24 cellular contexts compared by ENCODE assay signal in genomic region chr2:74221604-74222299, GRCh38. TPM values are rescaled to one million over a fixed set of nuclear protein-coding genes. Genes with fewer than 3 reads are reported as not detected.
DNase-seq lines count a peak whose midpoint lies in the region; ATAC-seq, FAIRE-seq and TF ChIP-seq lines count a peak whose summit lies in the region.
"Had no signal": no experiment of that assay in that cellular context is flagged by ENCODE, and none has a peak within 500 bp of the region (broad histone marks: within the 10 kb centered on the region; RNA-seq: fewer than 3 reads in every experiment).

No MANE protein-coding gene starts in this region.

- H3K9me3 ChIP-seq in H1 (ENCODE audit: insufficient read depth in 2 of 2, low read depth in 1 of 2, low read length in 1 of 2) = no peaks in the 10 kb centered on the region
- H3K9me3 ChIP-seq: adrenal gland, body of pancreas, spleen had no signal

- H2BK5ac ChIP-seq in H1 (ENCODE audit: low read depth, low read length) = no peak overlapping the region

- no peak overlapping the region for H2BK12ac ChIP-seq in H1 (ENCODE audit: low read depth, low read length)

- no peaks in the 10 kb centered on the region for H3K9me3 Mint-ChIP-seq in activated naive CD4-positive, alpha-beta T cell treated with anti-CD3 and anti-CD28 coated beads for 36 hours
- H3K9me3 Mint-ChIP-seq: CD14-positive monocyte, neural crest cell, type B pancreatic cell had no signal

- peaks cover 25% of the 10 kb centered on the region for H3K36me3 Mint-ChIP-seq in activated naive CD4-positive, alpha-beta T cell treated with anti-CD3 and anti-CD28 coated beads for 36 hours (ENCODE audit: low read depth)

- 94% methylated on average over 6 of the region's 6 CpGs; no CpG with 5 or more reads in 1 of the 2 experiments for WGBS in H1 (ENCODE audit: extremely low coverage in 1 of 2, insufficient coverage in 1 of 2, insufficient read length in 1 of 2, insufficient replicate concordance in 2 of 2, low coverage in 1 of 2, low lambda C conversion rate in 2 of 2, missing lambda C conversion rate in 1 of 2), 2 experiments

- H3K18ac ChIP-seq in H1 (ENCODE audit: extremely low read depth, low read length) = no peak overlapping the region

- no peak overlapping the region for H4K91ac ChIP-seq in H1 (replicated peaks; ENCODE audit: insufficient read length, low read length)

- no peaks in the 10 kb centered on the region for H3K27me3 ChIP-seq in H1 (replicated peaks in 1 of 4; ENCODE audit: control insufficient read depth in 3 of 4, extremely low read depth in 1 of 4, insufficient read depth in 3 of 4, low read length in 3 of 4)
- H3K27me3 ChIP-seq: adrenal gland, body of pancreas, dorsolateral prefrontal cortex, spleen had no signal

- H3K9ac ChIP-seq in H1 (replicated peaks in 1 of 4; ENCODE audit: extremely low read depth in 1 of 4, low read depth in 3 of 4, low read length in 3 of 4) = no peak overlapping the region

- CTCF ChIA-PET in activated naive CD4-positive, alpha-beta T cell treated with anti-CD3 and anti-CD28 coated beads for 36 hours (lab: Charles Lee) = no interaction called here
- CTCF ChIA-PET in H1 (lab: Charles Lee; ENCODE audit: partially characterized antibody) = no interaction called here

- no peak for FAIRE-seq in H1 (lab: Jason Lieb, UNC)
- FAIRE-seq: endothelial cell of umbilical vein had no signal

- intact Hi-C loops in activated naive CD4-positive, alpha-beta T cell treated with anti-CD3 and anti-CD28 coated beads for 36 hours (cut with micrococcal nuclease) = no loop called here

- no peak overlapping the region for H2AFZ ChIP-seq in H1 (ENCODE audit: low read length)

- H3K27ac ChIP-seq in H1 (ENCODE audit: low read depth, low read length) = no peak overlapping the region
- H3K27ac ChIP-seq: adrenal gland, body of pancreas, dorsolateral prefrontal cortex, spleen had no signal

- no peak for TF ChIP-seq RAD21 in H1 (IDR thresholded peaks at IDR 0.05 in 1 of 2, conservative IDR thresholded peaks at IDR 0.05 in 1 of 2; ENCODE audit: low read depth in 2 of 2, low read length in 2 of 2)

- H3K4me2 ChIP-seq in H1 (ENCODE audit: insufficient read depth in 1 of 2, low read depth in 2 of 2, low read length in 2 of 2) = no peak overlapping the region

- TF ChIP-seq POLR2A in GM18505 (IDR thresholded peaks at IDR 0.05; ENCODE audit: borderline replicate concordance, extremely low read depth, insufficient read depth, insufficient read length) (peak; percentile 37), H1 (IDR thresholded peaks at IDR 0.05; ENCODE audit: control extremely low read depth in 1 of 2, low read depth in 2 of 2, low read length in 2 of 2) (peak in 1 of 2 experiments; percentile 4; a peak in 1 of 3 replicates)

- no peaks in the 10 kb centered on the region for H3K4me1 Mint-ChIP-seq in activated naive CD4-positive, alpha-beta T cell treated with anti-CD3 and anti-CD28 coated beads for 36 hours (ENCODE audit: low read depth)

- H3K4me1 ChIP-seq in H1 (replicated peaks in 1 of 4; ENCODE audit: control insufficient read depth in 3 of 4, insufficient read depth in 4 of 4, low read length in 3 of 4) = peaks cover 0 to under 1% (median 0%) of the 10 kb centered on the region in 4 experiments; a peak in 1 of 7 replicates
- H3K4me1 ChIP-seq: adrenal gland, spleen had no signal

- no peak overlapping the region for H3K4me3 Mint-ChIP-seq in activated naive CD4-positive, alpha-beta T cell treated with anti-CD3 and anti-CD28 coated beads for 36 hours
- H3K4me3 Mint-ChIP-seq: CD14-positive monocyte, neural crest cell, type B pancreatic cell had no signal

- POLR2A ChIA-PET in H1 (lab: Charles Lee; ENCODE audit: partially characterized antibody) = interaction anchor here (0.6 to 72.1 kb wide), 10 partner anchors 8 to 241 kb away, joined by 3 to 2699 read pairs (median 4); partner anchors contain the start of genes BOLA3, MOB1A and MTHFD2

- H3K23ac ChIP-seq in H1 (ENCODE audit: insufficient read length) = no peak overlapping the region

- no peak for DNase-seq in activated naive CD4-positive, alpha-beta T cell treated with anti-CD3 and anti-CD28 coated beads for 36 hours
- DNase-seq in activated naive CD4-positive, alpha-beta T cell treated with anti-CD3 and anti-CD28 coated beads, Interleukin-2, amount 50 U/mL, for 16 hours = no peak
- DNase-seq in H1 (ENCODE audit: low read depth in 1 of 2, low spot score in 2 of 2) (no peak), kidney tubule cell (ENCODE audit: low spot score) (no peak)
- DNase-seq: activated CD4-positive, alpha-beta T cell treated with anti-CD3 and anti-CD28 coated beads for 48 hours; adrenal gland; body of pancreas; dorsolateral prefrontal cortex; H7; hippocampal formation; NCI-H1105 treated with DMSO at 0.1 percent for 48 hours; NCI-H1930; NCI-H524; right cardiac atrium; spleen; stimulated activated CD4-positive, alpha-beta T cell treated with anti-CD3 and anti-CD28 coated beads, Interleukin-2, amount 100 ng/mL, for 48 hours; T-helper 2 cell had no signal

- H2BK20ac ChIP-seq in H1 (ENCODE audit: low read length) = no peak overlapping the region

- TF ChIP-seq CTCF in H1 (IDR thresholded peaks at IDR 0.05; ENCODE audit: control extremely low read depth in 1 of 3, insufficient read depth in 1 of 3, low read depth in 1 of 3, low read length in 3 of 3) = no peak

- no peak overlapping the region for H3K4ac ChIP-seq in H1 (replicated peaks; ENCODE audit: insufficient read length, low read depth, low read length)

- no peak overlapping the region for H3K14ac ChIP-seq in H1 (ENCODE audit: insufficient read length)

- ATAC-seq in GM18505 (IDR thresholded peaks at IDR 0.05; ENCODE audit: unreplicated experiment) (no peak), GM21825 (IDR thresholded peaks at IDR 0.05; ENCODE audit: unreplicated experiment) (no peak)
- ATAC-seq: body of pancreas, right cardiac atrium had no signal

- H4K8ac ChIP-seq in H1 (ENCODE audit: extremely low read depth, insufficient read depth, low read length) = no peak overlapping the region

- peaks cover 0 to 33% (median 15%) of the 10 kb centered on the region in 4 experiments; a peak in 6 of 8 replicates for H3K36me3 ChIP-seq in H1 (ENCODE audit: control insufficient read depth in 2 of 4, insufficient read depth in 4 of 4, low read length in 3 of 4)
- H3K36me3 ChIP-seq: adrenal gland had no signal

- H3K23me2 ChIP-seq in H1 (ENCODE audit: low read depth, low read length) = no peaks in the 10 kb centered on the region

- no peak overlapping the region for H4K5ac ChIP-seq in H1 (ENCODE audit: insufficient read length, low read depth, low read length)

- no peak for TF ChIP-seq EP300 in H1 (IDR thresholded peaks at IDR 0.05; ENCODE audit: borderline replicate concordance in 1 of 2, low read depth in 2 of 2, low read length in 2 of 2)

- H3K27me3 Mint-ChIP-seq in activated naive CD4-positive, alpha-beta T cell treated with anti-CD3 and anti-CD28 coated beads for 36 hours (ENCODE audit: low read depth) = no peaks in the 10 kb centered on the region
- H3K27me3 Mint-ChIP-seq: type B pancreatic cell had no signal

- H3K79me2 ChIP-seq in H1 (ENCODE audit: control insufficient read depth in 1 of 2, insufficient read depth in 2 of 2, low read length in 2 of 2) = no peaks in the 10 kb centered on the region

- no peak overlapping the region for H2AK5ac ChIP-seq in H1 (ENCODE audit: low read depth, low read length)

- no peak overlapping the region for H2BK120ac ChIP-seq in H1 (replicated peaks; ENCODE audit: low read depth, low read length)

- no peak overlapping the region for H3K56ac ChIP-seq in H1 (replicated peaks; ENCODE audit: insufficient read length, low read depth, low read length)

- peaks cover 0 to 5% of the 10 kb centered on the region in 2 experiments for H4K20me1 ChIP-seq in H1 (replicated peaks in 1 of 2; ENCODE audit: control insufficient read depth in 1 of 2, insufficient read depth in 2 of 2, low read length in 2 of 2)

- no peaks in the 10 kb centered on the region for H3K79me1 ChIP-seq in H1 (ENCODE audit: low read depth, low read length)

- no peak overlapping the region for H3K4me3 ChIP-seq in H1 (ENCODE audit: extremely low read depth in 1 of 4, insufficient read depth in 2 of 4, low read depth in 3 of 4, low read length in 4 of 4)
- H3K4me3 ChIP-seq: adrenal gland, body of pancreas, dorsolateral prefrontal cortex, spleen had no signal

- no peak overlapping the region for H2BK15ac ChIP-seq in H1 (ENCODE audit: low read length)

- H3K27ac Mint-ChIP-seq in activated naive CD4-positive, alpha-beta T cell treated with anti-CD3 and anti-CD28 coated beads for 36 hours = peak overlapping the region; percentile 50
- H3K27ac Mint-ChIP-seq: type B pancreatic cell had no signal

TF ChIP-seq in PFSK-1, 5 proteins besides CTCF, POLR2A, EP300 and RAD21 (continues in another document):
- TF ChIP-seq TAF1 (IDR thresholded peaks at IDR 0.05; ENCODE audit: borderline replicate concordance, insufficient read depth, low read length) = no peak

TF ChIP-seq in H1, 55 proteins besides CTCF, POLR2A, EP300 and RAD21:
- TF ChIP-seq CHD2 (IDR thresholded peaks at IDR 0.05; ENCODE audit: low read length) (no peak), POLR2AphosphoS5 (IDR thresholded peaks at IDR 0.05; ENCODE audit: low read depth, low read length) (peak; percentile 57; the same call in 1 of the 2 replicates)

RNA-seq across cellular contexts. Expression of gene MTHFD2, which starts 23.3 kb away (rescaled TPM):
- total RNA-seq in activated naive CD4-positive, alpha-beta T cell treated with anti-CD3 and anti-CD28 coated beads for 36 hours = 100 to 1,000 TPM; 683 to 692 TPM
- polyA plus RNA-seq in PFSK-1 (2012; ENCODE audit: insufficient read length, low read depth) = 636 TPM
- 260 and 291 TPM in 2 replicates for total RNA-seq in H1 (2021; fragmentation: NEBNext Ultra II Directional; extraction: Animal tissue kit (Norgen Biotek cat#: 25700))
- 99.2 and 99.5 TPM in 2 replicates for polyA plus RNA-seq in H1 (2011; rRNA removed)
- polyA plus RNA-seq in H1 (2011; cell fraction: cytosol; rRNA removed) = 162 TPM
- polyA plus RNA-seq in H1 (2011; cell fraction: nucleus; rRNA removed) = 126 TPM
- polyA plus RNA-seq in H1 (2012, experiment 1 of 2) = 182 to 218 TPM (median 193 TPM) in 4 replicates
- polyA plus RNA-seq in H1 (2012, experiment 2 of 2) = 36.2 TPM
- polyA plus RNA-seq in H1 (2013, experiment 1 of 2) = 111 TPM
- polyA plus RNA-seq in H1 (2013, experiment 2 of 2) = 121 TPM
- polyA minus RNA-seq in H1 (2011; rRNA and poly(A)+ RNA removed) = 252 and 265 TPM in 2 replicates
- 207 TPM for polyA minus RNA-seq in H1 (2011; cell fraction: cytosol; rRNA and poly(A)+ RNA removed)
- 106 TPM for polyA minus RNA-seq in H1 (2011; cell fraction: nucleus; rRNA and poly(A)+ RNA removed)

RNA-seq across cellular contexts. Expression of gene MOB1A, which starts 43.1 kb away (rescaled TPM):
- total RNA-seq in activated naive CD4-positive, alpha-beta T cell treated with anti-CD3 and anti-CD28 coated beads for 36 hours = 100 to 1,000 TPM; 129 to 131 TPM
- 25.8 TPM for polyA plus RNA-seq in PFSK-1 (2012; ENCODE audit: insufficient read length, low read depth)
- 91.7 and 93.9 TPM in 2 replicates for total RNA-seq in H1 (2021; fragmentation: NEBNext Ultra II Directional; extraction: Animal tissue kit (Norgen Biotek cat#: 25700))
- 16.2 and 21.6 TPM in 2 replicates for polyA plus RNA-seq in H1 (2011; rRNA removed)
- 23.6 TPM for polyA plus RNA-seq in H1 (2011; cell fraction: cytosol; rRNA removed)
- 8.9 TPM for polyA plus RNA-seq in H1 (2011; cell fraction: nucleus; rRNA removed)
- 20.6 to 48.6 TPM (median 27.5 TPM) in 4 replicates for polyA plus RNA-seq in H1 (2012, experiment 1 of 2)
- polyA plus RNA-seq in H1 (2012, experiment 2 of 2) = 12.7 TPM
- polyA plus RNA-seq in H1 (2013, experiment 1 of 2) = 37.4 TPM
- 38.3 TPM for polyA plus RNA-seq in H1 (2013, experiment 2 of 2)
- 31.8 and 53.8 TPM in 2 replicates for polyA minus RNA-seq in H1 (2011; rRNA and poly(A)+ RNA removed)
- 22.6 TPM for polyA minus RNA-seq in H1 (2011; cell fraction: cytosol; rRNA and poly(A)+ RNA removed)
- 25.8 TPM for polyA minus RNA-seq in H1 (2011; cell fraction: nucleus; rRNA and poly(A)+ RNA removed)
